ENCODE assay signal across 9 cellular contexts in the genomic region with DNA sequence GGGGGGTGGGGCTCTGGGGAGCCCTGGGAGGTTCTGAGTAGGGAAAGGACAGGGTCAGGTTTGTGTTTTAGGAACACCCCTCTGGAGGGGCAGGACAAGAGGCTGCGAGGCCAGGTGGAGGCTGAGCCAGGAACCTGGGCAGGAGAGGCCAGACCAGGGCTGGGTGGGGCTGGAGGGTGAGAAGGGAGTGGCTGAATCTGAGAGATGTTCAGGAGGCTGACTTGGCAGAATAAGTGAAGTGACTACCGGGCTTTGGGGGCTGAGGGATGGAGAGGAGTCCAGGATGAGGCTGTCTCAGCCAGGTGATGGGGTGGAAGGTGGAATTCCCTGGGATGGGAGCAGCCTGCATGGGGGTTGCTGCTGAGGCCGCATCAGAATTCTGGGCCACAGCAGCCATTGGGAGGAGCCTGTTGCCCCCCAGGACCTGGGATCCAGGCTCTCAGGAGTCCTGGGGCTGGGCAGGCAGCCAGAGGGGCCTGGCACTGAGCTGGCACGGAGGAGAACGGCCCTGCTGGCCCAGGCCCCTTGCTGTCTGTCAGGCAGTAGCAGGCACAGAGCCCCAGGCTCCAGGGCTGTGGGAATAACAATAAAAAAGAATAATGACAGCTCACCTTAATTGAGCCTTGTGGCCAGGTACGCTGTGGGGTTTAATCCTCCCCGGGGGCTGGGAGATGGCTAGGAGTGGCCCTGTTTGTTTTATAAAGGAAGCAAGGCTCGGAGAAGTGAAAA. TPM values are rescaled to one million over a fixed set of nuclear protein-coding genes. Genes with fewer than 3 reads are reported as not detected.
A peak's percentile ranks its signal among the peaks of the same experiment; 100 is the strongest.
DNase-seq lines count a peak whose midpoint lies in the region; ATAC-seq and TF ChIP-seq lines count a peak whose summit lies in the region.
"Had no signal": no experiment of that assay in that cellular context is flagged by ENCODE, and none has a peak within 500 bp of the region (broad histone marks: within the 10 kb centered on the region; RNA-seq: fewer than 3 reads in every experiment).

No MANE protein-coding gene starts in this region.

- H3K27ac ChIP-seq in right cardiac atrium (ENCODE audit: low read length) (peak overlapping the region; percentile 70), thoracic aorta (peak overlapping the region; percentile 71 to 93)
- H3K27ac ChIP-seq: C4-2B had no signal

- ATAC-seq in WTC11 = no peak
- no peak for ATAC-seq in right cardiac atrium
- ATAC-seq in thoracic aorta (ENCODE audit: insufficient number of reproducible peaks, low FRiP score, low read depth) = no peak
- ATAC-seq in HG03097 (IDR thresholded peaks at IDR 0.05; ENCODE audit: low FRiP score, unreplicated experiment) = no peak

- CTCF ChIA-PET in WTC11 (lab: Charles Lee) = interaction anchor here (0.6 to 1.3 kb wide), 3 partner anchors 49 to 70 kb away, joined by 3 to 6 read pairs (median 5); no protein-coding TSS in a partner anchor

- H3K4me1 Mint-ChIP-seq in WTC11 = peaks cover 48% of the 10 kb centered on the region

- H3K27me3 ChIP-seq in right cardiac atrium (ENCODE audit: control insufficient read depth, insufficient read depth) = no peaks in the 10 kb centered on the region
- H3K27me3 ChIP-seq in thoracic aorta (replicated peaks; ENCODE audit: insufficient read depth) = no peaks in the 10 kb centered on the region

- no peaks in the 10 kb centered on the region for H3K27me3 Mint-ChIP-seq in WTC11 (ENCODE audit: low read depth)

- H3K9me3 ChIP-seq in right cardiac atrium (ENCODE audit: control insufficient read depth, low read length) (no peaks in the 10 kb centered on the region), thoracic aorta (no peaks in the 10 kb centered on the region)

- no peak overlapping the region for H3K4me3 ChIP-seq in right cardiac atrium (ENCODE audit: low read length)
- peak overlapping the region; percentile 16 for H3K4me3 ChIP-seq in thoracic aorta

- 0 out of 2 replicates have a peak overlapping the region, but pooled peaks have one; percentile 54 for H3K27ac Mint-ChIP-seq in WTC11

- H3K36me3 ChIP-seq in thoracic aorta = peaks cover 10% of the 10 kb centered on the region

- intact Hi-C loops in right cardiac atrium (cut with DNase I) = no loop called here

- no peaks in the 10 kb centered on the region for H3K9me3 Mint-ChIP-seq in WTC11

- H3K4me1 ChIP-seq in right cardiac atrium (ENCODE audit: control insufficient read depth, insufficient read depth, low read length) = peaks cover 40% of the 10 kb centered on the region
- peaks cover 30 to 49% of the 10 kb centered on the region in 2 donors for H3K4me1 ChIP-seq in thoracic aorta (ENCODE audit: control insufficient read depth in 1 of 2, low read depth in 2 of 2)

- H3K4me3 Mint-ChIP-seq in WTC11 = peak overlapping the region; percentile 37

- 30% methylated on average over 8 of the region's 8 CpGs for WGBS in right cardiac atrium

- no peak for TF ChIP-seq CTCF in WTC11 (IDR thresholded peaks at IDR 0.05)
- TF ChIP-seq CTCF in thoracic aorta (IDR thresholded peaks at IDR 0.05) = no peak

- POLR2A ChIA-PET in WTC11 (lab: Charles Lee) = no interaction called here

- DNase-seq in activated CD8-positive, alpha-beta memory T cell treated with anti-CD3 and anti-CD28 coated beads for 24 hours = peak; percentile 66
- no peak for DNase-seq in activated CD8-positive, alpha-beta memory T cell treated with anti-CD3 and anti-CD28 coated beads, Interleukin-2, amount 50 U/mL, for 4 hours
- DNase-seq in WTC11 (ENCODE audit: low spot score) = no peak
- DNase-seq in right cardiac atrium = peak in 1 of 3 donors; percentile 71
- no peak for DNase-seq in thoracic aorta (ENCODE audit: low spot score)
- DNase-seq in NCI-H510A (lab: John Stamatoyannopoulos, UW) = no peak
- no peak for DNase-seq in pons (ENCODE audit: low spot score)

- peaks cover 27% of the 10 kb centered on the region for H3K36me3 Mint-ChIP-seq in WTC11

TF ChIP-seq in WTC11, 78 proteins besides CTCF, POLR2A, EP300 and RAD21:
- TF ChIP-seq CREB1 (CRISPR knock-in tag; IDR thresholded peaks at IDR 0.05) = no peak
- TF ChIP-seq, protein P1, sequence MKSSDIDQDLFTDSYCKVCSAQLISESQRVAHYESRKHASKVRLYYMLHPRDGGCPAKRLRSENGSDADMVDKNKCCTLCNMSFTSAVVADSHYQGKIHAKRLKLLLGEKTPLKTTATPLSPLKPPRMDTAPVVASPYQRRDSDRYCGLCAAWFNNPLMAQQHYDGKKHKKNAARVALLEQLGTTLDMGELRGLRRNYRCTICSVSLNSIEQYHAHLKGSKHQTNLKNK (CRISPR knock-in tag; IDR thresholded peaks at IDR 0.05) = no peak
- TF ChIP-seq, protein P2, sequence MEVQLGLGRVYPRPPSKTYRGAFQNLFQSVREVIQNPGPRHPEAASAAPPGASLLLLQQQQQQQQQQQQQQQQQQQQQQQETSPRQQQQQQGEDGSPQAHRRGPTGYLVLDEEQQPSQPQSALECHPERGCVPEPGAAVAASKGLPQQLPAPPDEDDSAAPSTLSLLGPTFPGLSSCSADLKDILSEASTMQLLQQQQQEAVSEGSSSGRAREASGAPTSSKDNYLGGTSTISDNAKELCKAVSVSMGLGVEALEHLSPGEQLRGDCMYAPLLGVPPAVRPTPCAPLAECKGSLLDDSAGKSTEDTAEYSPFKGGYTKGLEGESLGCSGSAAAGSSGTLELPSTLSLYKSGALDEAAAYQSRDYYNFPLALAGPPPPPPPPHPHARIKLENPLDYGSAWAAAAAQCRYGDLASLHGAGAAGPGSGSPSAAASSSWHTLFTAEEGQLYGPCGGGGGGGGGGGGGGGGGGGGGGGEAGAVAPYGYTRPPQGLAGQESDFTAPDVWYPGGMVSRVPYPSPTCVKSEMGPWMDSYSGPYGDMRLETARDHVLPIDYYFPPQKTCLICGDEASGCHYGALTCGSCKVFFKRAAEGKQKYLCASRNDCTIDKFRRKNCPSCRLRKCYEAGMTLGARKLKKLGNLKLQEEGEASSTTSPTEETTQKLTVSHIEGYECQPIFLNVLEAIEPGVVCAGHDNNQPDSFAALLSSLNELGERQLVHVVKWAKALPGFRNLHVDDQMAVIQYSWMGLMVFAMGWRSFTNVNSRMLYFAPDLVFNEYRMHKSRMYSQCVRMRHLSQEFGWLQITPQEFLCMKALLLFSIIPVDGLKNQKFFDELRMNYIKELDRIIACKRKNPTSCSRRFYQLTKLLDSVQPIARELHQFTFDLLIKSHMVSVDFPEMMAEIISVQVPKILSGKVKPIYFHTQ (CRISPR knock-in tag; IDR thresholded peaks at IDR 0.05) = no peak
- TF ChIP-seq FOXK1 (CRISPR knock-in tag; IDR thresholded peaks at IDR 0.05) = no peak
- TF ChIP-seq, protein P3, sequence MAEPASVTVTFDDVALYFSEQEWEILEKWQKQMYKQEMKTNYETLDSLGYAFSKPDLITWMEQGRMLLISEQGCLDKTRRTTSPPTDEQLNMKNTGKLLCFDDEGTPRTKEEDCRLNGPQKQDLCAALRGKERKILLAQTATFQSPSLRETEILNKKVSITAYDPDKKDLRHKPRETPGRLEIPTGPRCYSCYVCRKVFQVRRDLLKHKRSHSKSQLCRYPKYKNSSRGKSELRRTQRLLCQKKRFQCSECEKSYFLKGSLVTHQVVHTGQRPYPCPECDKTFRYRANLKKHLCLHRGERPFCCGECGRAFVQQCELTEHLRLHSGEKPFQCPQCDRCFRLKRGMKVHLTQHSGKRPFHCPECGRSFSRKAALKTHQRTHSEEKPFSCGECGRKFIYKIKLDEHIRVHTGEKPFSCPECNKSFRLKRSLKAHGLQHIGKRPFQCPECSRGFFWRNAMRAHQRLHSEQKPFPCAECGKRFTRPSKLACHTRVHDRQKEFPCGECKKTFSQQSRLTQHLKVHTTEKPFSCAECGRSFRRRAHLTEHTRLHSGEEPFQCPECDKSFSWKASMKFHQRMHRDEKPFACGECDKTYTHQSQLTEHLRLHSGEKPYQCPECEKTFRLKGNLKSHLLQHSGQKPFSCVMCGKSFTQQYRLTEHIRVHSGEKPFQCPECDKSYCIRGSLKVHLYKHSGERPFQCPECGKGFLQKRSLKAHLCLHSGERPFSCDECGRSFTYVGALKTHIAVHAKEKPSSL (CRISPR knock-in tag; conservative IDR thresholded peaks at IDR 0.05) = no peak
- no peak for TF ChIP-seq GRHL2 (CRISPR knock-in tag; IDR thresholded peaks at IDR 0.05; ENCODE audit: insufficient replicate concordance, severe bottlenecking)
- no peak for TF ChIP-seq NFE2L1 (CRISPR knock-in tag; IDR thresholded peaks at IDR 0.05)
- no peak for TF ChIP-seq NR2C2 (CRISPR knock-in tag; IDR thresholded peaks at IDR 0.05)
- no peak for TF ChIP-seq TP53 (CRISPR knock-in tag; IDR thresholded peaks at IDR 0.05)

RNA-seq across cellular contexts. Expression of a gene that starts 3.3 kb away (rescaled TPM):
- total RNA-seq in WTC11 (2021) (98.9 to 107 TPM (median 103 TPM) in 3 replicates), right cardiac atrium (10 to 100 TPM; 62.4 to 74.1 (median 64.7) TPM), thoracic aorta (100 to 1,000 TPM in 1 of 2 donors, 10 to 100 TPM in 1; 60.6 to 107 TPM)
- 62.7 TPM for polyA plus RNA-seq in right cardiac atrium

RNA-seq across cellular contexts. Expression of a gene that starts 53.4 kb away (rescaled TPM):
- 31.8 to 58.2 TPM (median 48.7 TPM) in 3 replicates for total RNA-seq in WTC11 (2021)
- total RNA-seq in right cardiac atrium = 100 to 1,000 TPM in 1 of 4 donors, 10 to 100 TPM in 3; 60.0 to 132 (median 90.8) TPM
- polyA plus RNA-seq in right cardiac atrium = 94.7 TPM
- 100 to 1,000 TPM in 1 of 2 donors, 10 to 100 TPM in 1; 85.6 to 189 TPM for total RNA-seq in thoracic aorta
